26 cellular contexts compared by ENCODE assay signal in the genomic region with DNA sequence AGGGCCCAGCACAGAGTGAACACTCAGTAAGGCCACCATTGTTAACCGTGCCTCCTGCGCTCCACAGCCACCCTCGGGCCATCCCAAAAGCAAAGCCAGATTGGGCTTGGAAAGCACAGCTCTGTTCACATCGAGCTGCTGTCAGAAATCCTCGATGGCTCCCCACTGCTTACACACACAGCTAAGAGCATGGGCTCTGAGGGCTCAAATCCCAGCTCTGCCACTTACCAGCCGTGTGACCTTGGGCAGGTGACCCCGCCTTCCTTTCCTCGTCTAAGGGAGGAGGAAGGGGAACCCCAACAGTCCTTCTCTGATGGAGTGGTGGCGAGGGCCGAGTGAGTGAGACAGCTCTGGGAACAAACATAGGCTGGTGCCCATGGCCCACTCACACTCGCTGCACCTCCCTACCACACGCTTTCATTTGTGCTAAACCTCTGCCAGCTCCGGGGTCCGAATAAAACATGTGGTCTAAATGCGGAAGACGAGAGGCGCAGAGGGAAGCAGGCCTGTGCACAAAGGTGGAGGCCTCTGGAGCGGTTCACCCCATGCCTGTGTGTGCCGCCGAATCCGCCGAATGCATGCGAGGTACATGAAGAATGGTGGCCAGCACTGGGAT.
"Had no signal": no experiment of that assay in that cellular context is flagged by ENCODE, and none has a peak within 500 bp of the region (broad histone marks: within the 10 kb centered on the region; RNA-seq: fewer than 3 reads in every experiment).

No MANE protein-coding gene starts in this region.

- H3K4me3 Mint-ChIP-seq: activated T-helper 1 cell treated with anti-CD3 and anti-CD28 coated beads, Interleukin-12 subunit alpha, Interleukin-12 subunit beta, Interleukin-2, Interleukin-4 antibody, amounts not matched to agents 30 ng/mL and 10 ng/mL and 1 ng/mL, durations not matched to agents 14 hours and 24 hours and 36 hours; nephron; T-helper 1 cell treated with Interleukin-12 subunit alpha and Interleukin-12 subunit beta and Interleukin-4 antibody, amounts not matched to agents 30 μg/mL and 1 μg/mL, for 36 hours had no signal

- H3K4me2 ChIP-seq: smooth muscle cell had no signal

- H3K27ac Mint-ChIP-seq: activated T-helper 1 cell treated with anti-CD3 and anti-CD28 coated beads, Interleukin-12 subunit alpha, Interleukin-12 subunit beta, Interleukin-2, Interleukin-4 antibody, amounts not matched to agents 30 ng/mL and 10 ng/mL and 1 ng/mL, durations not matched to agents 14 hours and 24 hours and 36 hours; nephron; progenitor cell of endocrine pancreas; T-helper 1 cell treated with Interleukin-12 subunit alpha and Interleukin-12 subunit beta and Interleukin-4 antibody, amounts not matched to agents 30 μg/mL and 1 μg/mL, for 36 hours had no signal

- DNase-seq: activated CD4-positive, alpha-beta T cell treated with anti-CD3 and anti-CD28 coated beads for 4 hours; activated CD4-positive, alpha-beta T cell treated with anti-CD3 and anti-CD28 coated beads, Interleukin-2, amount 50 U/mL, for 4 hours; activated effector memory CD4-positive, alpha-beta T cell treated with anti-CD3 and anti-CD28 coated beads, Interleukin-2, amount 50 U/mL, for 16 hours; activated naive CD4-positive, alpha-beta T cell treated with anti-CD3 and anti-CD28 coated beads, Interleukin-2, amount 50 U/mL, for 16 hours; activated T-cell treated with anti-CD3 and anti-CD28 coated beads, Interleukin-2, amount 50 U/mL, for 1 hour; amniotic stem cell; brain microvascular endothelial cell; caudate nucleus; foreskin fibroblast; hippocampal formation; kidney; left colon; ovary; retina; stimulated activated CD4-positive, alpha-beta T cell treated with anti-CD3 and anti-CD28 coated beads, Interleukin-1b, Interleukin-23, amount 100 ng/mL, for 48 hours; stimulated activated CD4-positive, alpha-beta T cell treated with anti-CD3 and anti-CD28 coated beads, Interleukin-4, amount 100 ng/mL, for 4 hours; stimulated activated CD8-positive, alpha-beta memory T cell treated with anti-CD3 and anti-CD28 coated beads, Interleukin-4, amount 100 ng/mL, for 48 hours; stimulated activated naive CD4-positive, alpha-beta T cell; T-helper 9 cell had no signal

- H3K9me3 Mint-ChIP-seq: activated T-helper 1 cell treated with anti-CD3 and anti-CD28 coated beads, Interleukin-12 subunit alpha, Interleukin-12 subunit beta, Interleukin-2, Interleukin-4 antibody, amounts not matched to agents 30 ng/mL and 10 ng/mL and 1 ng/mL, durations not matched to agents 14 hours and 24 hours and 36 hours; nephron; T-helper 1 cell treated with Interleukin-12 subunit alpha and Interleukin-12 subunit beta and Interleukin-4 antibody, amounts not matched to agents 30 μg/mL and 1 μg/mL, for 36 hours had no signal

- H3K9me3 ChIP-seq: ovary, tibial nerve had no signal

- H3K27ac ChIP-seq: brain microvascular endothelial cell, ovary, tibial nerve had no signal

- H3K27me3 ChIP-seq: ovary had no signal

- H3K36me3 ChIP-seq: brain microvascular endothelial cell, ovary, tibial nerve had no signal

- H3K4me3 ChIP-seq: ovary, smooth muscle cell, tibial nerve had no signal

- H3K4me1 Mint-ChIP-seq: nephron had no signal

- ATAC-seq: esophagus mucosa, left colon had no signal

- H3K4me1 ChIP-seq: tibial nerve had no signal
